1 cellular context compared by ENCODE assay signal in the genomic region with DNA sequence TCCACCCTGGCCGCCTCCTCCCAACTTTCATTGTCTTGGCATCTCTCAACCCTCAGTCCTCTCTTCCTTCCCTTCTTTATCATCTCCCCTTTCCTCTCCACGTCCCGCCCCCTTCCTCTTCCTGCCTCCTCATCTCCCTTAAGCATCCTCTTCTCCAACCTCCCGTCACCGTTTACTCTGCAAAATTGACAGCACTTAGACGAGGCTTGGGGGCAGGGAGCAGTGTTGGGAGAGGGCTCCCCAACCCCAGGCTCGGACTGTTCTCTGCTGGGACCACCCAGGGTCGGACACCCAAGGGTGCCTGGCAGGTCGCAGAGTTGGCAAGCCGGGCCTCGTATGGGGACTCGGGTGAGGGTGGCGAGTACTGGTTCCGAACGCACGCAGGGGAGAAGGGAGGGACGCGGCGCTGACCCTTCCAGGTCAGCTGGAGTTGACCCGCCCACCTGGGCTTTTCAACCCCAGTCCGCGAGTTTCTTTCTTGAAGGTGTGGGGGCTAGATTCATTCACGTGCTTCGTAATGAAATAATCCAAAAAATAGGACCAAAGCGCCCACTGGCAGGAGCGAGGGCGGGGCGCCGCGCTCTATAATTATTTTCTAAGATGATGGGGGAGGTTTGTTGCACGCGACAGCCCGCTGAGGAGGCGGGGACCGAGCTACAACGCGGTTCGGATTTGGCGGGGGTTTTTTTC.
TF ChIP-seq lines count a peak whose summit lies in the region.

No MANE protein-coding gene starts in this region.

TF ChIP-seq in WTC11, 78 proteins besides CTCF, POLR2A, EP300 and RAD21 (continued from another document):
- TF ChIP-seq, protein P1, sequence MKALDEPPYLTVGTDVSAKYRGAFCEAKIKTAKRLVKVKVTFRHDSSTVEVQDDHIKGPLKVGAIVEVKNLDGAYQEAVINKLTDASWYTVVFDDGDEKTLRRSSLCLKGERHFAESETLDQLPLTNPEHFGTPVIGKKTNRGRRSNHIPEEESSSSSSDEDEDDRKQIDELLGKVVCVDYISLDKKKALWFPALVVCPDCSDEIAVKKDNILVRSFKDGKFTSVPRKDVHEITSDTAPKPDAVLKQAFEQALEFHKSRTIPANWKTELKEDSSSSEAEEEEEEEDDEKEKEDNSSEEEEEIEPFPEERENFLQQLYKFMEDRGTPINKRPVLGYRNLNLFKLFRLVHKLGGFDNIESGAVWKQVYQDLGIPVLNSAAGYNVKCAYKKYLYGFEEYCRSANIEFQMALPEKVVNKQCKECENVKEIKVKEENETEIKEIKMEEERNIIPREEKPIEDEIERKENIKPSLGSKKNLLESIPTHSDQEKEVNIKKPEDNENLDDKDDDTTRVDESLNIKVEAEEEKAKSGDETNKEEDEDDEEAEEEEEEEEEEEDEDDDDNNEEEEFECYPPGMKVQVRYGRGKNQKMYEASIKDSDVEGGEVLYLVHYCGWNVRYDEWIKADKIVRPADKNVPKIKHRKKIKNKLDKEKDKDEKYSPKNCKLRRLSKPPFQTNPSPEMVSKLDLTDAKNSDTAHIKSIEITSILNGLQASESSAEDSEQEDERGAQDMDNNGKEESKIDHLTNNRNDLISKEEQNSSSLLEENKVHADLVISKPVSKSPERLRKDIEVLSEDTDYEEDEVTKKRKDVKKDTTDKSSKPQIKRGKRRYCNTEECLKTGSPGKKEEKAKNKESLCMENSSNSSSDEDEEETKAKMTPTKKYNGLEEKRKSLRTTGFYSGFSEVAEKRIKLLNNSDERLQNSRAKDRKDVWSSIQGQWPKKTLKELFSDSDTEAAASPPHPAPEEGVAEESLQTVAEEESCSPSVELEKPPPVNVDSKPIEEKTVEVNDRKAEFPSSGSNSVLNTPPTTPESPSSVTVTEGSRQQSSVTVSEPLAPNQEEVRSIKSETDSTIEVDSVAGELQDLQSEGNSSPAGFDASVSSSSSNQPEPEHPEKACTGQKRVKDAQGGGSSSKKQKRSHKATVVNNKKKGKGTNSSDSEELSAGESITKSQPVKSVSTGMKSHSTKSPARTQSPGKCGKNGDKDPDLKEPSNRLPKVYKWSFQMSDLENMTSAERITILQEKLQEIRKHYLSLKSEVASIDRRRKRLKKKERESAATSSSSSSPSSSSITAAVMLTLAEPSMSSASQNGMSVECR (CRISPR knock-in tag; IDR thresholded peaks at IDR 0.05; ENCODE audit: borderline replicate concordance): 0 out of 2 replicates have a peak, but pooled peaks have one; percentile 46
- TF ChIP-seq CBFB (CRISPR knock-in tag; IDR thresholded peaks at IDR 0.05; ENCODE audit: low read depth) (no peak), FOXJ3 (CRISPR knock-in tag; IDR thresholded peaks at IDR 0.05; ENCODE audit: borderline replicate concordance) (no peak), FOXK1 (CRISPR knock-in tag; IDR thresholded peaks at IDR 0.05) (no peak), MXD4 (CRISPR knock-in tag; IDR thresholded peaks at IDR 0.05; ENCODE audit: borderline replicate concordance) (no peak), MYBL2 (CRISPR knock-in tag; IDR thresholded peaks at IDR 0.05) (0 out of 2 replicates have a peak, but pooled peaks have one; percentile 34), GABPB1 (CRISPR knock-in tag; IDR thresholded peaks at IDR 0.05) (no peak), ETV6 (CRISPR knock-in tag; IDR thresholded peaks at IDR 0.05) (no peak), NFE2L1 (CRISPR knock-in tag; IDR thresholded peaks at IDR 0.05) (no peak), ZNF423 (CRISPR knock-in tag; IDR thresholded peaks at IDR 0.05) (peak; percentile 85), HMGA2 (CRISPR knock-in tag; IDR thresholded peaks at IDR 0.05) (no peak), TP53 (CRISPR knock-in tag; IDR thresholded peaks at IDR 0.05) (no peak), NR1H2 (CRISPR knock-in tag; IDR thresholded peaks at IDR 0.05) (no peak)
- TF ChIP-seq, protein P2, sequence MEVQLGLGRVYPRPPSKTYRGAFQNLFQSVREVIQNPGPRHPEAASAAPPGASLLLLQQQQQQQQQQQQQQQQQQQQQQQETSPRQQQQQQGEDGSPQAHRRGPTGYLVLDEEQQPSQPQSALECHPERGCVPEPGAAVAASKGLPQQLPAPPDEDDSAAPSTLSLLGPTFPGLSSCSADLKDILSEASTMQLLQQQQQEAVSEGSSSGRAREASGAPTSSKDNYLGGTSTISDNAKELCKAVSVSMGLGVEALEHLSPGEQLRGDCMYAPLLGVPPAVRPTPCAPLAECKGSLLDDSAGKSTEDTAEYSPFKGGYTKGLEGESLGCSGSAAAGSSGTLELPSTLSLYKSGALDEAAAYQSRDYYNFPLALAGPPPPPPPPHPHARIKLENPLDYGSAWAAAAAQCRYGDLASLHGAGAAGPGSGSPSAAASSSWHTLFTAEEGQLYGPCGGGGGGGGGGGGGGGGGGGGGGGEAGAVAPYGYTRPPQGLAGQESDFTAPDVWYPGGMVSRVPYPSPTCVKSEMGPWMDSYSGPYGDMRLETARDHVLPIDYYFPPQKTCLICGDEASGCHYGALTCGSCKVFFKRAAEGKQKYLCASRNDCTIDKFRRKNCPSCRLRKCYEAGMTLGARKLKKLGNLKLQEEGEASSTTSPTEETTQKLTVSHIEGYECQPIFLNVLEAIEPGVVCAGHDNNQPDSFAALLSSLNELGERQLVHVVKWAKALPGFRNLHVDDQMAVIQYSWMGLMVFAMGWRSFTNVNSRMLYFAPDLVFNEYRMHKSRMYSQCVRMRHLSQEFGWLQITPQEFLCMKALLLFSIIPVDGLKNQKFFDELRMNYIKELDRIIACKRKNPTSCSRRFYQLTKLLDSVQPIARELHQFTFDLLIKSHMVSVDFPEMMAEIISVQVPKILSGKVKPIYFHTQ (CRISPR knock-in tag; IDR thresholded peaks at IDR 0.05): no peak
- TF ChIP-seq, protein P3, sequence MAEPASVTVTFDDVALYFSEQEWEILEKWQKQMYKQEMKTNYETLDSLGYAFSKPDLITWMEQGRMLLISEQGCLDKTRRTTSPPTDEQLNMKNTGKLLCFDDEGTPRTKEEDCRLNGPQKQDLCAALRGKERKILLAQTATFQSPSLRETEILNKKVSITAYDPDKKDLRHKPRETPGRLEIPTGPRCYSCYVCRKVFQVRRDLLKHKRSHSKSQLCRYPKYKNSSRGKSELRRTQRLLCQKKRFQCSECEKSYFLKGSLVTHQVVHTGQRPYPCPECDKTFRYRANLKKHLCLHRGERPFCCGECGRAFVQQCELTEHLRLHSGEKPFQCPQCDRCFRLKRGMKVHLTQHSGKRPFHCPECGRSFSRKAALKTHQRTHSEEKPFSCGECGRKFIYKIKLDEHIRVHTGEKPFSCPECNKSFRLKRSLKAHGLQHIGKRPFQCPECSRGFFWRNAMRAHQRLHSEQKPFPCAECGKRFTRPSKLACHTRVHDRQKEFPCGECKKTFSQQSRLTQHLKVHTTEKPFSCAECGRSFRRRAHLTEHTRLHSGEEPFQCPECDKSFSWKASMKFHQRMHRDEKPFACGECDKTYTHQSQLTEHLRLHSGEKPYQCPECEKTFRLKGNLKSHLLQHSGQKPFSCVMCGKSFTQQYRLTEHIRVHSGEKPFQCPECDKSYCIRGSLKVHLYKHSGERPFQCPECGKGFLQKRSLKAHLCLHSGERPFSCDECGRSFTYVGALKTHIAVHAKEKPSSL (CRISPR knock-in tag; conservative IDR thresholded peaks at IDR 0.05): no peak
- TF ChIP-seq, protein P4, sequence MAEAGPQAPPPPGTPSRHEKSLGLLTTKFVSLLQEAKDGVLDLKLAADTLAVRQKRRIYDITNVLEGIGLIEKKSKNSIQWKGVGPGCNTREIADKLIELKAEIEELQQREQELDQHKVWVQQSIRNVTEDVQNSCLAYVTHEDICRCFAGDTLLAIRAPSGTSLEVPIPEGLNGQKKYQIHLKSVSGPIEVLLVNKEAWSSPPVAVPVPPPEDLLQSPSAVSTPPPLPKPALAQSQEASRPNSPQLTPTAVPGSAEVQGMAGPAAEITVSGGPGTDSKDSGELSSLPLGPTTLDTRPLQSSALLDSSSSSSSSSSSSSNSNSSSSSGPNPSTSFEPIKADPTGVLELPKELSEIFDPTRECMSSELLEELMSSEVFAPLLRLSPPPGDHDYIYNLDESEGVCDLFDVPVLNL (CRISPR knock-in tag; IDR thresholded peaks at IDR 0.05; ENCODE audit: borderline replicate concordance, low read depth): no peak
- TF ChIP-seq, protein P5, sequence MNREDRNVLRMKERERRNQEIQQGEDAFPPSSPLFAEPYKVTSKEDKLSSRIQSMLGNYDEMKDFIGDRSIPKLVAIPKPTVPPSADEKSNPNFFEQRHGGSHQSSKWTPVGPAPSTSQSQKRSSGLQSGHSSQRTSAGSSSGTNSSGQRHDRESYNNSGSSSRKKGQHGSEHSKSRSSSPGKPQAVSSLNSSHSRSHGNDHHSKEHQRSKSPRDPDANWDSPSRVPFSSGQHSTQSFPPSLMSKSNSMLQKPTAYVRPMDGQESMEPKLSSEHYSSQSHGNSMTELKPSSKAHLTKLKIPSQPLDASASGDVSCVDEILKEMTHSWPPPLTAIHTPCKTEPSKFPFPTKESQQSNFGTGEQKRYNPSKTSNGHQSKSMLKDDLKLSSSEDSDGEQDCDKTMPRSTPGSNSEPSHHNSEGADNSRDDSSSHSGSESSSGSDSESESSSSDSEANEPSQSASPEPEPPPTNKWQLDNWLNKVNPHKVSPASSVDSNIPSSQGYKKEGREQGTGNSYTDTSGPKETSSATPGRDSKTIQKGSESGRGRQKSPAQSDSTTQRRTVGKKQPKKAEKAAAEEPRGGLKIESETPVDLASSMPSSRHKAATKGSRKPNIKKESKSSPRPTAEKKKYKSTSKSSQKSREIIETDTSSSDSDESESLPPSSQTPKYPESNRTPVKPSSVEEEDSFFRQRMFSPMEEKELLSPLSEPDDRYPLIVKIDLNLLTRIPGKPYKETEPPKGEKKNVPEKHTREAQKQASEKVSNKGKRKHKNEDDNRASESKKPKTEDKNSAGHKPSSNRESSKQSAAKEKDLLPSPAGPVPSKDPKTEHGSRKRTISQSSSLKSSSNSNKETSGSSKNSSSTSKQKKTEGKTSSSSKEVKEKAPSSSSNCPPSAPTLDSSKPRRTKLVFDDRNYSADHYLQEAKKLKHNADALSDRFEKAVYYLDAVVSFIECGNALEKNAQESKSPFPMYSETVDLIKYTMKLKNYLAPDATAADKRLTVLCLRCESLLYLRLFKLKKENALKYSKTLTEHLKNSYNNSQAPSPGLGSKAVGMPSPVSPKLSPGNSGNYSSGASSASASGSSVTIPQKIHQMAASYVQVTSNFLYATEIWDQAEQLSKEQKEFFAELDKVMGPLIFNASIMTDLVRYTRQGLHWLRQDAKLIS (CRISPR knock-in tag; IDR thresholded peaks at IDR 0.05; ENCODE audit: borderline replicate concordance): no peak
- TF ChIP-seq, protein P6, sequence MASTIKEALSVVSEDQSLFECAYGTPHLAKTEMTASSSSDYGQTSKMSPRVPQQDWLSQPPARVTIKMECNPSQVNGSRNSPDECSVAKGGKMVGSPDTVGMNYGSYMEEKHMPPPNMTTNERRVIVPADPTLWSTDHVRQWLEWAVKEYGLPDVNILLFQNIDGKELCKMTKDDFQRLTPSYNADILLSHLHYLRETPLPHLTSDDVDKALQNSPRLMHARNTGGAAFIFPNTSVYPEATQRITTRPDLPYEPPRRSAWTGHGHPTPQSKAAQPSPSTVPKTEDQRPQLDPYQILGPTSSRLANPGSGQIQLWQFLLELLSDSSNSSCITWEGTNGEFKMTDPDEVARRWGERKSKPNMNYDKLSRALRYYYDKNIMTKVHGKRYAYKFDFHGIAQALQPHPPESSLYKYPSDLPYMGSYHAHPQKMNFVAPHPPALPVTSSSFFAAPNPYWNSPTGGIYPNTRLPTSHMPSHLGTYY (CRISPR knock-in tag; IDR thresholded peaks at IDR 0.05): no peak
- TF ChIP-seq, protein P7, sequence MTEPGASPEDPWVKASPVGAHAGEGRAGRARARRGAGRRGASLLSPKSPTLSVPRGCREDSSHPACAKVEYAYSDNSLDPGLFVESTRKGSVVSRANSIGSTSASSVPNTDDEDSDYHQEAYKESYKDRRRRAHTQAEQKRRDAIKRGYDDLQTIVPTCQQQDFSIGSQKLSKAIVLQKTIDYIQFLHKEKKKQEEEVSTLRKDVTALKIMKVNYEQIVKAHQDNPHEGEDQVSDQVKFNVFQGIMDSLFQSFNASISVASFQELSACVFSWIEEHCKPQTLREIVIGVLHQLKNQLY (CRISPR knock-in tag; IDR thresholded peaks at IDR 0.05): no peak
- TF ChIP-seq, protein P8, sequence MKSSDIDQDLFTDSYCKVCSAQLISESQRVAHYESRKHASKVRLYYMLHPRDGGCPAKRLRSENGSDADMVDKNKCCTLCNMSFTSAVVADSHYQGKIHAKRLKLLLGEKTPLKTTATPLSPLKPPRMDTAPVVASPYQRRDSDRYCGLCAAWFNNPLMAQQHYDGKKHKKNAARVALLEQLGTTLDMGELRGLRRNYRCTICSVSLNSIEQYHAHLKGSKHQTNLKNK (CRISPR knock-in tag; IDR thresholded peaks at IDR 0.05): no peak
- TF ChIP-seq, protein P9, sequence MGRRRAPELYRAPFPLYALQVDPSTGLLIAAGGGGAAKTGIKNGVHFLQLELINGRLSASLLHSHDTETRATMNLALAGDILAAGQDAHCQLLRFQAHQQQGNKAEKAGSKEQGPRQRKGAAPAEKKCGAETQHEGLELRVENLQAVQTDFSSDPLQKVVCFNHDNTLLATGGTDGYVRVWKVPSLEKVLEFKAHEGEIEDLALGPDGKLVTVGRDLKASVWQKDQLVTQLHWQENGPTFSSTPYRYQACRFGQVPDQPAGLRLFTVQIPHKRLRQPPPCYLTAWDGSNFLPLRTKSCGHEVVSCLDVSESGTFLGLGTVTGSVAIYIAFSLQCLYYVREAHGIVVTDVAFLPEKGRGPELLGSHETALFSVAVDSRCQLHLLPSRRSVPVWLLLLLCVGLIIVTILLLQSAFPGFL (CRISPR knock-in tag; IDR thresholded peaks at IDR 0.05; ENCODE audit: borderline replicate concordance): no peak
- TF ChIP-seq, protein P10, sequence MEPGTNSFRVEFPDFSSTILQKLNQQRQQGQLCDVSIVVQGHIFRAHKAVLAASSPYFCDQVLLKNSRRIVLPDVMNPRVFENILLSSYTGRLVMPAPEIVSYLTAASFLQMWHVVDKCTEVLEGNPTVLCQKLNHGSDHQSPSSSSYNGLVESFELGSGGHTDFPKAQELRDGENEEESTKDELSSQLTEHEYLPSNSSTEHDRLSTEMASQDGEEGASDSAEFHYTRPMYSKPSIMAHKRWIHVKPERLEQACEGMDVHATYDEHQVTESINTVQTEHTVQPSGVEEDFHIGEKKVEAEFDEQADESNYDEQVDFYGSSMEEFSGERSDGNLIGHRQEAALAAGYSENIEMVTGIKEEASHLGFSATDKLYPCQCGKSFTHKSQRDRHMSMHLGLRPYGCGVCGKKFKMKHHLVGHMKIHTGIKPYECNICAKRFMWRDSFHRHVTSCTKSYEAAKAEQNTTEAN (CRISPR knock-in tag; IDR thresholded peaks at IDR 0.05): no peak
